ENCODE assay signal across 8 cellular contexts in the genomic region with DNA sequence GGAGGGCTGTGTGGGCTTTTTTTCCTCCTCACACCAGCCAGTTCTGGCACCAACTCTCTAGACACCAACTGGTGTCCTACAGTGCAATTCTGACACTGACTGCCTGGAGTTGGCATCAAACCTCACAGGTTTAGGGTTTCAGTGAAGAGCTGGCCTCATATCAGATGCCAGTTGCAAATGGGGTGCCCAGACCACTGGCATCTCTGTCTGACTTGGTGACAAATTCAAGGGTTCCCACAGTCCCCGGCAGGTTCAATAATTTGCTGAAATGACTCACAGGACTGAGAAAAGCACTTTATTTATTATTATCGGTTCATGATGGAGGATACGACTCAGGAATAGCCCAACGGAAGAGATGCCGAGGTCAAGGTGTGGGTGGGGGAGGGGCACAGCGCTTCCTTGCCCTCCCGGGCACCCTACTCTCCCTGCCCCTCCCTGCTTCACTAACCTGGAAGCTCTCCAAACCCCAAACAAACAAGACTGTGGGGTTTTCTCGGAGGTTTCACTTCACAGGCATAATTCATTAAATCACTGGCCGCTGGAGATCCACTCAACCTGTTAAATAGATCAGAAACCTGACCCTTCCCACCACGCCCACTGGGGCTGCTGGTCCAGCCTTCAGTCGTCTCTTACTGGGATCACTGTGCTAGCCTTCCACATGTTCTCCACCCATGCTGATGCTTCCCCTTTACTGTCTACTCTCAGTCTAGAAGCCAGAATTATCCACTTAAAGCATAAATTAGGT. TPM values are rescaled to one million over a fixed set of nuclear protein-coding genes. Genes with fewer than 3 reads are reported as not detected.
DNase-seq lines count a peak whose midpoint lies in the region; ATAC-seq, FAIRE-seq and TF ChIP-seq lines count a peak whose summit lies in the region.

No MANE protein-coding gene starts in this region.

- BruUV-seq in HepG2 (replicated peaks; lab: Mats Ljungman, UMichigan): no TSS peak

- intact Hi-C loops in HepG2 (cut with micrococcal nuclease; ENCODE audit: unreplicated experiment): loop anchor here (5.0 to 10.0 kb wide), 3 partner anchors 119 to 851 kb away; a partner anchor contains a TSS

- no peak overlapping the region for H3K9ac ChIP-seq in HepG2 (ENCODE audit: insufficient read depth, low read depth, low read length)

- no peaks in the 10 kb centered on the region for H3K27me3 ChIP-seq in osteoblast (ENCODE audit: insufficient read depth, low read length)
- H3K27me3 ChIP-seq in HepG2 (ENCODE audit: control insufficient read depth in 1 of 2, insufficient read depth in 2 of 2, low read length in 2 of 2): no peaks in the 10 kb centered on the region

- peaks cover 35% of the 10 kb centered on the region for H3K4me1 ChIP-seq in osteoblast (ENCODE audit: insufficient read depth, low read length)
- H3K4me1 ChIP-seq in HepG2 (ENCODE audit: insufficient read depth, low read length): no peaks in the 10 kb centered on the region

- ATAC-seq in HepG2: no peak

- H3K27ac ChIP-seq in osteoblast (ENCODE audit: low read depth, low read length): peak overlapping the region; percentile 93
- H3K27ac ChIP-seq in HepG2 (ENCODE audit: extremely low read length, insufficient read depth, low read length): no peak overlapping the region

- H4K20me1 ChIP-seq in osteoblast (ENCODE audit: insufficient read depth, low read length): peaks cover 7% of the 10 kb centered on the region
- no peaks in the 10 kb centered on the region for H4K20me1 ChIP-seq in HepG2 (ENCODE audit: insufficient read depth, low read length)

- CTCF ChIA-PET in HepG2 (lab: Yijun Ruan, JAX; ENCODE audit: low intra/inter-chr PET ratio, low total read pairs) (interaction anchor here (3.9 kb wide), 1 partner anchor 836 kb away, joined by 56 read pairs; no protein-coding TSS in a partner anchor), GM10248 (lab: Yijun Ruan, JAX) (interaction anchor here (0.8 to 1.6 kb wide), 6 partner anchors 9 to 850 kb away, joined by 3 to 5 read pairs (median 3); no protein-coding TSS in a partner anchor)

- peaks cover 31% of the 10 kb centered on the region for H3K79me2 ChIP-seq in osteoblast (ENCODE audit: insufficient read depth, low read length)
- H3K79me2 ChIP-seq in HepG2 (ENCODE audit: insufficient read depth, low read length): no peaks in the 10 kb centered on the region

- TF ChIP-seq RAD21 in HepG2 (CRISPR knock-in tag; IDR thresholded peaks at IDR 0.05): no peak

- POLR2A ChIA-PET in HepG2 (lab: Yijun Ruan, JAX) (no interaction called here), GM10248 (lab: Yijun Ruan, JAX) (no interaction called here)

- FAIRE-seq in HepG2 (lab: Jason Lieb, UNC): no peak

- H3K36me3 ChIP-seq in osteoblast (ENCODE audit: insufficient read depth, low read length) (peaks cover 15% of the 10 kb centered on the region), HepG2 (replicated peaks in 1 of 2; ENCODE audit: control insufficient read depth in 1 of 2, insufficient read depth in 2 of 2, low read length in 2 of 2) (no peaks in the 10 kb centered on the region)

- H3K4me2 ChIP-seq in osteoblast (ENCODE audit: insufficient read depth, low read length): peak overlapping the region; percentile 44
- H3K4me2 ChIP-seq in HepG2 (ENCODE audit: low read depth, low read length): no peak overlapping the region

- TF ChIP-seq POLR2A in HepG2 (IDR thresholded peaks at IDR 0.05; ENCODE audit: insufficient read depth in 1 of 2, low read depth in 2 of 2, low read length in 2 of 2): no peak

- H3K9me3 ChIP-seq in osteoblast (ENCODE audit: low read depth, low read length): no peaks in the 10 kb centered on the region
- no peaks in the 10 kb centered on the region for H3K9me3 ChIP-seq in HepG2 (ENCODE audit: low read length)

- WGBS in HepG2 (ENCODE audit: low lambda C conversion rate): 14% methylated on average over 11 of the region's 11 CpGs

- TF ChIP-seq CTCF in astrocyte of the spinal cord (IDR thresholded peaks at IDR 0.05; ENCODE audit: low read depth, low read length) (no peak), osteoblast (IDR thresholded peaks at IDR 0.05; ENCODE audit: extremely low read depth, low read depth, low read length) (no peak), HepG2 (CRISPR knock-in tag; IDR thresholded peaks at IDR 0.05) (no peak), GM10248 (IDR thresholded peaks at IDR 0.05; ENCODE audit: control extremely low read depth, extremely low read depth, low read depth, missing control alignments) (no peak)

- no peak overlapping the region for H3K4me3 ChIP-seq in astrocyte of the spinal cord (ENCODE audit: low read depth, low read length)
- no peak overlapping the region for H3K4me3 ChIP-seq in osteoblast (ENCODE audit: insufficient read depth, low read length)
- no peak overlapping the region for H3K4me3 ChIP-seq in HepG2 (replicated peaks in 1 of 3; ENCODE audit: insufficient read depth in 1 of 3, low read depth in 2 of 3, low read length in 3 of 3)

- DNase-seq in EH (ENCODE audit: low read depth) (peak; percentile 49), NCI-H2107 (lab: John Stamatoyannopoulos, UW) (peak; percentile 6), astrocyte of the spinal cord (ENCODE audit: low read depth, low spot score) (peak; percentile 24), osteoblast (ENCODE audit: insufficient read length, low spot score, missing footprints) (peak; percentile 35), HepG2 (ENCODE audit: low spot score) (no peak), GM10248 (ENCODE audit: extremely low spot score) (no peak), NCI-H524 (lab: John Stamatoyannopoulos, UW) (no peak)
- no peak for DNase-seq in activated effector memory CD4-positive, alpha-beta T cell treated with anti-CD3 and anti-CD28 coated beads, Interleukin-2, amount 50 U/mL, for 16 hours

- peak overlapping the region; percentile 50 for H2AFZ ChIP-seq in osteoblast (ENCODE audit: low read length)
- no peak overlapping the region for H2AFZ ChIP-seq in HepG2 (ENCODE audit: low read length)

- in situ Hi-C loops in astrocyte of the spinal cord (cut with HindIII; ENCODE audit: low sequenced_read_pairs): no loop called here
- in situ Hi-C loops in HepG2 (cut with HindIII; ENCODE audit: extremely low pct_ligation_motif_present, low pct_unique_long_range_greater_than_20kb): loop anchor here (5.0 kb wide), 2 partner anchors 121 to 836 kb away; no protein-coding TSS in a partner anchor

- TF ChIP-seq EP300 in HepG2 (IDR thresholded peaks at IDR 0.05; ENCODE audit: low read depth in 2 of 2, low read length in 2 of 2) (no peak), HepG2 (CRISPR knock-in tag; IDR thresholded peaks at IDR 0.05; ENCODE audit: borderline replicate concordance) (no peak)

TF ChIP-seq in HepG2, 621 proteins besides CTCF, POLR2A, EP300 and RAD21 (continues in another document):
- TF ChIP-seq FOSL2 (CRISPR knock-in tag; IDR thresholded peaks at IDR 0.05) (no peak), ZNF430 (CRISPR knock-in tag; IDR thresholded peaks at IDR 0.05) (no peak), ZNF225 (CRISPR knock-in tag; IDR thresholded peaks at IDR 0.05) (no peak), ZNF672 (CRISPR knock-in tag; IDR thresholded peaks at IDR 0.05) (no peak), HOXA9 (CRISPR knock-in tag; IDR thresholded peaks at IDR 0.05; ENCODE audit: borderline replicate concordance) (no peak), ZNF776 (CRISPR knock-in tag; IDR thresholded peaks at IDR 0.05) (no peak)
- TF ChIP-seq, protein P1, sequence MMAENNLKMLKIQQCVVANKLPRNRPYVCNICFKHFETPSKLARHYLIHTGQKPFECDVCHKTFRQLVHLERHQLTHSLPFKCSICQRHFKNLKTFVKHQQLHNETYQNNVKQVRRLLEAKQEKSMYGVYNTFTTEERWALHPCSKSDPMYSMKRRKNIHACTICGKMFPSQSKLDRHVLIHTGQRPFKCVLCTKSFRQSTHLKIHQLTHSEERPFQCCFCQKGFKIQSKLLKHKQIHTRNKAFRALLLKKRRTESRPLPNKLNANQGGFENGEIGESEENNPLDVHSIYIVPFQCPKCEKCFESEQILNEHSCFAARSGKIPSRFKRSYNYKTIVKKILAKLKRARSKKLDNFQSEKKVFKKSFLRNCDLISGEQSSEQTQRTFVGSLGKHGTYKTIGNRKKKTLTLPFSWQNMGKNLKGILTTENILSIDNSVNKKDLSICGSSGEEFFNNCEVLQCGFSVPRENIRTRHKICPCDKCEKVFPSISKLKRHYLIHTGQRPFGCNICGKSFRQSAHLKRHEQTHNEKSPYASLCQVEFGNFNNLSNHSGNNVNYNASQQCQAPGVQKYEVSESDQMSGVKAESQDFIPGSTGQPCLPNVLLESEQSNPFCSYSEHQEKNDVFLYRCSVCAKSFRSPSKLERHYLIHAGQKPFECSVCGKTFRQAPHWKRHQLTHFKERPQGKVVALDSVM (CRISPR knock-in tag; IDR thresholded peaks at IDR 0.05): no peak

RNA-seq across cellular contexts. Expression of a gene that starts 1.7 kb away (rescaled TPM):
- total RNA-seq in osteoblast (33.0 and 41.3 TPM in 2 replicates), HepG2 (2016; rRNA removed; fragmentation: Illumina TruSeq; extraction: Trizol) (3.3 and 3.4 TPM in 2 replicates)
- total RNA-seq in HepG2 (2016; cell fraction: cytosol; rRNA removed; fragmentation: Illumina TruSeq; extraction: Trizol; ENCODE audit: low read depth): 1.2 and 1.3 TPM in 2 replicates
- total RNA-seq in HepG2 (2016; cell fraction: insoluble cytoplasmic fraction; rRNA removed; fragmentation: Illumina TruSeq; extraction: Trizol): 2.9 and 4.0 TPM in 2 replicates
- 2.1 and 2.6 TPM in 2 replicates for total RNA-seq in HepG2 (2016; cell fraction: membrane; rRNA removed; fragmentation: Illumina TruSeq; extraction: Trizol)
- 2.7 and 3.3 TPM in 2 replicates for total RNA-seq in HepG2 (2016; cell fraction: nucleus; rRNA removed; fragmentation: Illumina TruSeq; extraction: Trizol)
- 3.7 and 4.8 TPM in 2 replicates for polyA plus RNA-seq in HepG2 (2011; rRNA removed)
- polyA plus RNA-seq in HepG2 (2011; cell fraction: cytosol; rRNA removed): 5.2 and 5.7 TPM in 2 replicates
- 10.0 and 12.0 TPM in 2 replicates for polyA plus RNA-seq in HepG2 (2011; cell fraction: nucleus; rRNA removed)
- 8.4 and 9.1 TPM in 2 replicates for polyA plus RNA-seq in HepG2 (2012)
- polyA plus RNA-seq in HepG2 (2016; cell fraction: cytosol; fragmentation: Illumina TruSeq; extraction: Trizol; ENCODE audit: low read depth): 1.4 and 1.5 TPM in 2 replicates
- polyA plus RNA-seq in HepG2 (2016; cell fraction: insoluble cytoplasmic fraction; fragmentation: Illumina TruSeq; extraction: Trizol; ENCODE audit: low read depth): 4.4 and 4.5 TPM in 2 replicates
- 2.4 and 2.7 TPM in 2 replicates for polyA plus RNA-seq in HepG2 (2016; cell fraction: membrane; fragmentation: Illumina TruSeq; extraction: Trizol; ENCODE audit: low read depth)
- 5.8 and 6.5 TPM in 2 replicates for polyA plus RNA-seq in HepG2 (2016; cell fraction: nucleus; fragmentation: Illumina TruSeq; extraction: Trizol; ENCODE audit: insufficient read depth, low read depth)
- 1.1 and 1.8 TPM in 2 replicates for polyA minus RNA-seq in HepG2 (2011; rRNA and poly(A)+ RNA removed; ENCODE audit: low replicate concordance)
- polyA minus RNA-seq in HepG2 (2011; cell fraction: cytosol; rRNA and poly(A)+ RNA removed): 2.3 and 2.4 TPM in 2 replicates
- polyA minus RNA-seq in HepG2 (2011; cell fraction: nucleus; rRNA and poly(A)+ RNA removed): 0.62 and 1.0 TPM in 2 replicates

Comparison
In these comparisons a context has a peak if more than half of its experiments do, and no peak if none do; other contexts are left out.
1. DNase-seq: peak in EH (single experiment), NCI-H2107 (single experiment), astrocyte of the spinal cord (single experiment) and osteoblast (single experiment); none in activated effector memory CD4-positive, alpha-beta T cell treated with anti-CD3 and anti-CD28 coated beads, Interleukin-2, amount 50 U/mL, for 16 hours (single experiment), HepG2 (single experiment), GM10248 (single experiment) and NCI-H524 (0 of 2).